ENCODE assay signal across 1 cellular context in genomic region chr11:26227883-26228502, GRCh38.
TF ChIP-seq lines count a peak whose summit lies in the region.

No MANE protein-coding gene starts in this region.

TF ChIP-seq in IMR-90, 13 proteins besides CTCF, POLR2A, EP300 and RAD21 (continued from another document):
- no peak for TF ChIP-seq ELK1 (IDR thresholded peaks at IDR 0.05; ENCODE audit: borderline replicate concordance, low read depth, low read length)
- TF ChIP-seq MXI1 (IDR thresholded peaks at IDR 0.05; ENCODE audit: borderline replicate concordance, low read depth, low read length): no peak
- TF ChIP-seq NFE2L2 (IDR thresholded peaks at IDR 0.05; ENCODE audit: low read depth, low read length): no peak
- no peak for TF ChIP-seq RCOR1 (IDR thresholded peaks at IDR 0.05; ENCODE audit: insufficient replicate concordance, low read length)
- no peak for TF ChIP-seq RFX5 (IDR thresholded peaks at IDR 0.05; ENCODE audit: low read depth, low read length)
- TF ChIP-seq FOS (IDR thresholded peaks at IDR 0.05; ENCODE audit: low read depth, low read length): no peak
